In genomic region chr11:43941257-43941879, GRCh38 we compare ENCODE assay signal across 9 cellular contexts. TPM values are rescaled to one million over a fixed set of nuclear protein-coding genes. Genes with fewer than 3 reads are reported as not detected.
DNase-seq lines count a peak whose midpoint lies in the region; ATAC-seq and TF ChIP-seq lines count a peak whose summit lies in the region.
"Had no signal": no experiment of that assay in that cellular context is flagged by ENCODE, and none has a peak within 500 bp of the region (broad histone marks: within the 10 kb centered on the region; RNA-seq: fewer than 3 reads in every experiment).

No MANE protein-coding gene starts in this region.

- DNase-seq in NCI-H748 (lab: John Stamatoyannopoulos, UW; ENCODE audit: unreplicated experiment): peak; percentile 33
- no peak for DNase-seq in NCI-H748 treated with DMSO at 0.1 percent for 48 hours (lab: John Stamatoyannopoulos, UW)
- DNase-seq in SJSA1 (ENCODE audit: low read depth in 1 of 2, low spot score in 2 of 2): no peak
- peak; percentile 57 for DNase-seq in fibroblast of mammary gland (ENCODE audit: low read depth)
- no peak for DNase-seq in stimulated activated effector memory CD8-positive, alpha-beta T cell treated with anti-CD3 and anti-CD28 coated beads, Interleukin-12 subunit alpha, Interleukin-12 subunit beta, amount 100 ng/mL, for 72 hours (ENCODE audit: low spot score in 2 of 2)
- no peak for DNase-seq in NCI-H2081 treated with DMSO at 0.1 percent for 48 hours (lab: John Stamatoyannopoulos, UW)
- no peak for DNase-seq in thyroid gland
- DNase-seq: NCI-H510A treated with DMSO at 0.1 percent for 48 hours had no signal

- TF ChIP-seq CTCF in fibroblast of mammary gland (conservative IDR thresholded peaks at IDR 0.05; ENCODE audit: control insufficient read depth, insufficient read depth, low read depth, low read length) (no peak), thyroid gland (IDR thresholded peaks at IDR 0.05) (no peak)

- H3K9me3 ChIP-seq in SJSA1 (replicated peaks) (no peaks in the 10 kb centered on the region), thyroid gland (no peaks in the 10 kb centered on the region)

- peaks cover 22% of the 10 kb centered on the region for H3K4me1 Mint-ChIP-seq in stimulated activated effector memory CD8-positive, alpha-beta T cell treated with anti-CD3 and anti-CD28 coated beads, Interleukin-12 subunit alpha, Interleukin-12 subunit beta, amount 100 ng/mL, for 72 hours

- no peak for TF ChIP-seq POLR2A in thyroid gland (IDR thresholded peaks at IDR 0.05)

- no peaks in the 10 kb centered on the region for H3K9me3 Mint-ChIP-seq in stimulated activated effector memory CD8-positive, alpha-beta T cell treated with anti-CD3 and anti-CD28 coated beads, Interleukin-12 subunit alpha, Interleukin-12 subunit beta, amount 100 ng/mL, for 72 hours

- ATAC-seq in stimulated activated effector memory CD8-positive, alpha-beta T cell treated with anti-CD3 and anti-CD28 coated beads, Interleukin-12 subunit alpha, Interleukin-12 subunit beta, amount 100 ng/mL, for 72 hours: no peak
- no peak for ATAC-seq in GM21786 (IDR thresholded peaks at IDR 0.05; ENCODE audit: unreplicated experiment)

- intact Hi-C loops in thyroid gland (cut with DNase I): no loop called here

- peak overlapping the region; percentile 87 for H3K4me3 Mint-ChIP-seq in stimulated activated effector memory CD8-positive, alpha-beta T cell treated with anti-CD3 and anti-CD28 coated beads, Interleukin-12 subunit alpha, Interleukin-12 subunit beta, amount 100 ng/mL, for 72 hours

- H3K36me3 Mint-ChIP-seq in stimulated activated effector memory CD8-positive, alpha-beta T cell treated with anti-CD3 and anti-CD28 coated beads, Interleukin-12 subunit alpha, Interleukin-12 subunit beta, amount 100 ng/mL, for 72 hours: peaks cover 11% of the 10 kb centered on the region

- H3K36me3 ChIP-seq in SJSA1 (peaks cover 26% of the 10 kb centered on the region), thyroid gland (no peaks in the 10 kb centered on the region)

- H3K27ac Mint-ChIP-seq in stimulated activated effector memory CD8-positive, alpha-beta T cell treated with anti-CD3 and anti-CD28 coated beads, Interleukin-12 subunit alpha, Interleukin-12 subunit beta, amount 100 ng/mL, for 72 hours: no peak overlapping the region

- H3K4me1 ChIP-seq in SJSA1 (replicated peaks): peaks cover 48% of the 10 kb centered on the region
- peaks cover 0 to 27% of the 10 kb centered on the region in 2 donors for H3K4me1 ChIP-seq in thyroid gland

- H3K27me3 ChIP-seq in SJSA1 (replicated peaks) (no peaks in the 10 kb centered on the region), thyroid gland (no peaks in the 10 kb centered on the region)

- H3K27ac ChIP-seq in SJSA1 (peak overlapping the region; percentile 68), thyroid gland (peak overlapping the region in 1 of 3 donors; percentile 61)

- 69 to 73% methylated on average over 4 of the region's 4 CpGs for WGBS in thyroid gland, 2 donors

- H3K4me3 ChIP-seq in SJSA1 (peak overlapping the region; percentile 88), fibroblast of mammary gland (ENCODE audit: control insufficient read depth, low read depth, low read length) (no peak overlapping the region), thyroid gland (replicated peaks in 1 of 3) (no peak overlapping the region)

RNA-seq across cellular contexts. Expression of gene C11orf96, which starts 1.1 kb away (rescaled TPM):
- 345 and 479 TPM in 2 replicates for total RNA-seq in SJSA1 (2014; rRNA removed; shearing (Covaris generic))
- total RNA-seq in thyroid gland: 100 to 1,000 TPM in 1 of 4 donors, 10 to 100 TPM in 3; 27.7 to 100 (median 73.5) TPM

Comparison
In these comparisons a context has a peak if more than half of its experiments do, and no peak if none do; other contexts are left out.
1. DNase-seq: peak in NCI-H748 (single experiment) and fibroblast of mammary gland (single experiment); none in NCI-H748 treated with DMSO at 0.1 percent for 48 hours (single experiment), SJSA1 (0 of 2), stimulated activated effector memory CD8-positive, alpha-beta T cell treated with anti-CD3 and anti-CD28 coated beads, Interleukin-12 subunit alpha, Interleukin-12 subunit beta, amount 100 ng/mL, for 72 hours (0 of 2), NCI-H2081 treated with DMSO at 0.1 percent for 48 hours (single experiment) and thyroid gland (0 of 2).